ENCODE assay signal across 15 cellular contexts in the genomic region with DNA sequence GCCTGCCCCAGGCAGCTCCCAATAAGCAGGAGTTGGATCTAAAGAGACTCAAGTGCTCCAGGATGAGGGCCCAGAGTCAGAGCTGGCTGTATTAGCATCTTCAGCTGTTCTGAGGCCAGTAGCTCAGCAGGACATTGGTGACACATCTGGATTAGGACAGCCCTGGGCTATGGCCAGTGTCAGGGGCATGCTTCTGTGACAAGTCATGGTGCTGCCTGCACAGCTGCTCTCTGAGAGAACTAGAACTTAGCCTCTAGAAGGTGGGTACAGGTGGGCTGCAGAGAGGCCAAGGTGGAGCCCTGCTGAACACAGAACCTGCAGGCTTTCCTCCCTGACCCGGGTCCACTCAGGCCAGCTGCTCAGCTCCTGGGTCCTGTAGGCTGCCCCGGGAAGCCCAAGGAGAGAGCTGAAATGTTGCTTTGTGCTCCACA.
DNase-seq lines count a peak whose midpoint lies in the region; ATAC-seq and TF ChIP-seq lines count a peak whose summit lies in the region.
"Had no signal": no experiment of that assay in that cellular context is flagged by ENCODE, and none has a peak within 500 bp of the region (broad histone marks: within the 10 kb centered on the region; RNA-seq: fewer than 3 reads in every experiment).

No MANE protein-coding gene starts in this region.

- H2BK15ac ChIP-seq in neuronal stem cell (ENCODE audit: low read length): no peak overlapping the region

- H3K36me3 Mint-ChIP-seq in endodermal cell (ENCODE audit: low read depth): no peaks in the 10 kb centered on the region
- H3K36me3 Mint-ChIP-seq in type B pancreatic cell: no peaks in the 10 kb centered on the region
- no peaks in the 10 kb centered on the region for H3K36me3 Mint-ChIP-seq in Calu3 (ENCODE audit: insufficient read depth, unreplicated experiment)
- H3K36me3 Mint-ChIP-seq: CD4-positive, alpha-beta memory T cell had no signal

- H3K79me1 ChIP-seq in neuronal stem cell (ENCODE audit: low read depth, low read length): no peaks in the 10 kb centered on the region

- H3K4me1 ChIP-seq in left ventricle myocardium inferior (no peaks in the 10 kb centered on the region), endodermal cell (ENCODE audit: control insufficient read depth, insufficient read depth, low read length) (no peaks in the 10 kb centered on the region), neuronal stem cell (ENCODE audit: control insufficient read depth in 2 of 2, insufficient read depth in 1 of 2, low read depth in 1 of 2, low read length in 2 of 2) (no peaks in the 10 kb centered on the region)
- H3K4me1 ChIP-seq: HAP-1 had no signal

- peak overlapping the region; percentile 5 for H2BK12ac ChIP-seq in neuronal stem cell (ENCODE audit: low read length)

- H3K14ac ChIP-seq in neuronal stem cell (ENCODE audit: low read length): peak overlapping the region; percentile 9

- H3K36me3 ChIP-seq in left ventricle myocardium inferior (no peaks in the 10 kb centered on the region), endodermal cell (ENCODE audit: control insufficient read depth, insufficient read depth, low read length) (no peaks in the 10 kb centered on the region), neuronal stem cell (replicated peaks in 1 of 2; ENCODE audit: control insufficient read depth in 2 of 2, insufficient read depth in 2 of 2, low read length in 2 of 2) (no peaks in the 10 kb centered on the region)
- H3K36me3 ChIP-seq: BLaER1 treated with 17β-estradiol and CSF1 and Interleukin-3, amounts not matched to agents 10 nM and 100 nM; HAP-1 had no signal

- H3K27me3 ChIP-seq in left ventricle myocardium inferior (ENCODE audit: low read depth) (no peaks in the 10 kb centered on the region), endodermal cell (ENCODE audit: control insufficient read depth, insufficient read depth, low read length, poor library complexity, severe bottlenecking) (no peaks in the 10 kb centered on the region), neuronal stem cell (ENCODE audit: control insufficient read depth in 3 of 3, insufficient read depth in 3 of 3, low read depth in 1 of 3, low read length in 3 of 3) (no peaks in the 10 kb centered on the region)
- H3K27me3 ChIP-seq: BLaER1 treated with 17β-estradiol and CSF1 and Interleukin-3, amounts not matched to agents 10 nM and 100 nM had no signal

- H3K4ac ChIP-seq in neuronal stem cell (ENCODE audit: low read length): no peak overlapping the region

- no peak overlapping the region for H2AK5ac ChIP-seq in neuronal stem cell (ENCODE audit: low read depth, low read length)

- H3K4me3 ChIP-seq in left ventricle myocardium inferior (no peak overlapping the region), endodermal cell (ENCODE audit: low read length) (no peak overlapping the region), neuronal stem cell (ENCODE audit: low read length in 2 of 2) (no peak overlapping the region)
- H3K4me3 ChIP-seq: BLaER1 treated with 17β-estradiol and CSF1 and Interleukin-3, amounts not matched to agents 10 nM and 100 nM; HAP-1 had no signal

- no peak overlapping the region for H3K27ac ChIP-seq in left ventricle myocardium inferior (replicated peaks)
- H3K27ac ChIP-seq in endodermal cell (ENCODE audit: low read depth, low read length): no peak overlapping the region
- H3K27ac ChIP-seq in neuronal stem cell (replicated peaks; ENCODE audit: low read length): no peak overlapping the region
- H3K27ac ChIP-seq: BLaER1 treated with 17β-estradiol and CSF1 and Interleukin-3, amounts not matched to agents 10 nM and 100 nM had no signal

- H2BK120ac ChIP-seq in neuronal stem cell (ENCODE audit: low read depth, low read length): no peak overlapping the region

- H2BK5ac ChIP-seq in neuronal stem cell (ENCODE audit: low read length): no peak overlapping the region

- H3K9me3 ChIP-seq in left ventricle myocardium inferior (replicated peaks) (peaks cover 4% of the 10 kb centered on the region), endodermal cell (ENCODE audit: control insufficient read depth, low read length) (peaks cover 3% of the 10 kb centered on the region), neuronal stem cell (replicated peaks in 1 of 2; ENCODE audit: control insufficient read depth in 2 of 2, insufficient read depth in 1 of 2, low read depth in 1 of 2, low read length in 2 of 2) (peaks cover 3 to 4% of the 10 kb centered on the region in 2 donors)

- BruUV-seq in Calu3 (replicated peaks; lab: Mats Ljungman, UMichigan): no TSS peak

- H3K4me3 Mint-ChIP-seq in endodermal cell: no peak overlapping the region
- no peak overlapping the region for H3K4me3 Mint-ChIP-seq in type B pancreatic cell
- no peak overlapping the region for H3K4me3 Mint-ChIP-seq in Calu3 (ENCODE audit: low read depth, unreplicated experiment)
- H3K4me3 Mint-ChIP-seq: CD4-positive, alpha-beta memory T cell had no signal

- no peak overlapping the region for H2AFZ ChIP-seq in neuronal stem cell (ENCODE audit: low read length)

- H3K27ac Mint-ChIP-seq in endodermal cell (no peak overlapping the region), type B pancreatic cell (no peak overlapping the region), Calu3 (ENCODE audit: unreplicated experiment) (no peak overlapping the region)
- H3K27ac Mint-ChIP-seq: CD4-positive, alpha-beta memory T cell had no signal

- TF ChIP-seq CTCF in left ventricle myocardium inferior (IDR thresholded peaks at IDR 0.05; ENCODE audit: borderline replicate concordance) (no peak), endodermal cell (conservative IDR thresholded peaks at IDR 0.05) (no peak), type B pancreatic cell (conservative IDR thresholded peaks at IDR 0.05) (no peak), Calu3 (IDR thresholded peaks at IDR 0.05; ENCODE audit: unreplicated experiment) (no peak)

- DNase-seq in cardiac septum (ENCODE audit: low spot score) (peak; percentile 75), left ventricle myocardium inferior (no peak), endodermal cell (peak; percentile 44), neuronal stem cell (ENCODE audit: low spot score) (no peak), type B pancreatic cell (ENCODE audit: extremely low spot score, unreplicated experiment) (peak; percentile 54), sciatic nerve (ENCODE audit: low spot score) (no peak), kidney glomerular epithelial cell (lab: John Stamatoyannopoulos, UW) (no peak), Calu3 (no peak)
- DNase-seq: 8988T; CD4-positive, alpha-beta memory T cell; DMS153; DMS79 treated with DMSO at 0.1 percent for 48 hours; EL had no signal

- WGBS in endodermal cell (ENCODE audit: insufficient coverage in 1 of 2, insufficient read length in 1 of 2), 2 experiments: 88 to 94% methylated on average over 2 of the region's 2 CpGs
- no CpG with 5 or more reads among the region's 2 CpGs for WGBS in neuronal stem cell (ENCODE audit: extremely low coverage in 2 of 2, insufficient read length in 2 of 2, insufficient replicate concordance in 1 of 2), 2 donors

- CTCF ChIA-PET in Calu3 (lab: Charles Lee): no interaction called here

- H3K18ac ChIP-seq in neuronal stem cell (ENCODE audit: low read length): peak overlapping the region; percentile 25

- no peak for ATAC-seq in sciatic nerve

- no peak overlapping the region for H4K91ac ChIP-seq in neuronal stem cell (ENCODE audit: low read depth, low read length, poor library complexity)

- H3K9me3 Mint-ChIP-seq in endodermal cell (peaks cover 5% of the 10 kb centered on the region), type B pancreatic cell (peaks cover 10% of the 10 kb centered on the region), Calu3 (ENCODE audit: low read depth, unreplicated experiment) (peaks cover 5% of the 10 kb centered on the region)

- H3K4me2 ChIP-seq in neuronal stem cell (ENCODE audit: insufficient read depth, low read length, poor library complexity, severe bottlenecking): no peak overlapping the region
- H3K4me2 ChIP-seq: BLaER1 treated with 17β-estradiol and CSF1 and Interleukin-3, amounts not matched to agents 10 nM and 100 nM had no signal

- no peak overlapping the region for H3K9ac ChIP-seq in endodermal cell (ENCODE audit: extremely low read depth, low read length, poor library complexity, severe bottlenecking)
- H3K9ac ChIP-seq in neuronal stem cell (ENCODE audit: low read depth, low read length, poor library complexity): no peak overlapping the region
- H3K9ac ChIP-seq: BLaER1 treated with 17β-estradiol and CSF1 and Interleukin-3, amounts not matched to agents 10 nM and 100 nM had no signal

- intact Hi-C loops in cardiac septum (cut with DNase I): no loop called here
- intact Hi-C loops in left ventricle myocardium inferior (cut with micrococcal nuclease): no loop called here
- intact Hi-C loops in sciatic nerve (cut with DNase I): no loop called here
- intact Hi-C loops in Calu3 (cut with micrococcal nuclease; ENCODE audit: unreplicated experiment): no loop called here

- peaks cover 6% of the 10 kb centered on the region for H3K4me1 Mint-ChIP-seq in endodermal cell
- H3K4me1 Mint-ChIP-seq in type B pancreatic cell (ENCODE audit: unreplicated experiment): peaks cover 4% of the 10 kb centered on the region
- peaks cover 6% of the 10 kb centered on the region for H3K4me1 Mint-ChIP-seq in Calu3 (ENCODE audit: low read depth, unreplicated experiment)
- H3K4me1 Mint-ChIP-seq: CD4-positive, alpha-beta memory T cell had no signal

- H4K8ac ChIP-seq in neuronal stem cell (ENCODE audit: low read depth, low read length): no peak overlapping the region

- H3K23ac ChIP-seq in neuronal stem cell (ENCODE audit: low read depth, low read length, poor library complexity): no peak overlapping the region

- H3K27me3 Mint-ChIP-seq in endodermal cell (ENCODE audit: insufficient read depth) (peaks cover 10% of the 10 kb centered on the region), type B pancreatic cell (no peaks in the 10 kb centered on the region), Calu3 (ENCODE audit: unreplicated experiment) (no peaks in the 10 kb centered on the region)

Comparison
In these comparisons a context has a peak if more than half of its experiments do, and no peak if none do; other contexts are left out.
1. DNase-seq: peak in cardiac septum (single experiment), endodermal cell (single experiment) and type B pancreatic cell (single experiment); none in left ventricle myocardium inferior (single experiment), neuronal stem cell (single experiment), sciatic nerve (single experiment), kidney glomerular epithelial cell (single experiment) and Calu3 (single experiment).